Comparison of ENCODE assay signal across 8 cellular contexts in the genomic region with DNA sequence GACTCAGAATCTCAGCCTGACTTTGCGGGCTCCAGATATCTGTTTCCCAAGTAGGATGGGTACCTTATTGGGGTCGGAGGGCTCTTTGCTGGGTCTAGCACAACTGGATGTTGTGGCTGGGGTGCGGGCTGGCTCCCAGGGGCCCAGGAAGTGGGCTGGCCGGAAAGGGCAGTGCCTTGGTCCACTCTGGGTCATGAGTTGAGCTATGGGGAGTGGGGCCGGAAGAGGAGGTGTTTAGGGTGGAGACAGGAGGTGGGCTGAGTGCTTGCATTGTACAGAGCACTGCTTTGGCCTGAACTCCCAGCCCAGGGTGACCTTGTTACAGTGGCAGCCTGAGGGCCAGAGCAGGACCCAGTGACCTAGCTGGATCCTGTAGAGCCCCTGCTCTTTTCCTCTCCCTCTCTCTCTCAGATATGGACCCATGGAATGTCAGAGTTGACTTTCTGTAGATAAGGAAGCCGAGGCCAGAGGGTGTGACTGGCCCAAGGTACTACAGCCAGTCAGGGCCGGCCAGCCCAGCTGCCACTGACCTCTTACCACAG. TPM values are rescaled to one million over a fixed set of nuclear protein-coding genes. Genes with fewer than 3 reads are reported as not detected.
DNase-seq lines count a peak whose midpoint lies in the region; ATAC-seq, FAIRE-seq and TF ChIP-seq lines count a peak whose summit lies in the region.

No MANE protein-coding gene starts in this region.

- H3K27ac Mint-ChIP-seq in T-helper 2 cell treated with Interferon-gamma antibody and Interleukin-4, amounts not matched to agents 5 μg/mL and 100 μg/mL, for 36 hours = no peak overlapping the region

- H3K36me3 ChIP-seq in kidney epithelial cell (ENCODE audit: control insufficient read depth, insufficient read depth, low read length) (peaks cover 6% of the 10 kb centered on the region), thoracic aorta (peaks cover 21% of the 10 kb centered on the region)

- peaks cover 28% of the 10 kb centered on the region for H3K27me3 Mint-ChIP-seq in T-helper 2 cell treated with Interferon-gamma antibody and Interleukin-4, amounts not matched to agents 5 μg/mL and 100 μg/mL, for 36 hours (ENCODE audit: low read depth)

- peaks cover 1% of the 10 kb centered on the region for H3K4me1 Mint-ChIP-seq in T-helper 2 cell treated with Interferon-gamma antibody and Interleukin-4, amounts not matched to agents 5 μg/mL and 100 μg/mL, for 36 hours (ENCODE audit: low read depth)

- FAIRE-seq in urothelium cell line (lab: Jason Lieb, UNC) = no peak

- no peaks in the 10 kb centered on the region for H3K36me3 Mint-ChIP-seq in T-helper 2 cell treated with Interferon-gamma antibody and Interleukin-4, amounts not matched to agents 5 μg/mL and 100 μg/mL, for 36 hours (ENCODE audit: low read depth)

- DNase-seq in T-helper 2 cell treated with Interferon-gamma antibody and Interleukin-4, amounts not matched to agents 5 μg/mL and 100 μg/mL, for 36 hours (ENCODE audit: low spot score) = no peak
- DNase-seq in T-helper 2 cell (no peak), astrocyte of the spinal cord (ENCODE audit: low read depth, low spot score) (no peak), kidney epithelial cell (ENCODE audit: low read depth) (no peak), thoracic aorta (ENCODE audit: low spot score) (no peak), GM03348 (ENCODE audit: low spot score) (no peak), middle frontal gyrus (ENCODE audit: extremely low spot score, low spot score) (no peak), urothelium cell line (ENCODE audit: low spot score) (no peak)

- H3K4me1 ChIP-seq in thoracic aorta (ENCODE audit: control insufficient read depth in 1 of 2, low read depth in 2 of 2) = peaks cover 31 to 83% of the 10 kb centered on the region in 2 donors

- in situ Hi-C loops in astrocyte of the spinal cord (cut with HindIII; ENCODE audit: low sequenced_read_pairs) = no loop called here

- H3K9me3 Mint-ChIP-seq in T-helper 2 cell treated with Interferon-gamma antibody and Interleukin-4, amounts not matched to agents 5 μg/mL and 100 μg/mL, for 36 hours = no peaks in the 10 kb centered on the region

- H3K27me3 ChIP-seq in kidney epithelial cell (ENCODE audit: control insufficient read depth, insufficient read depth, low read length) = no peaks in the 10 kb centered on the region
- H3K27me3 ChIP-seq in thoracic aorta (replicated peaks; ENCODE audit: insufficient read depth) = no peaks in the 10 kb centered on the region

- H3K4me3 Mint-ChIP-seq in T-helper 2 cell treated with Interferon-gamma antibody and Interleukin-4, amounts not matched to agents 5 μg/mL and 100 μg/mL, for 36 hours = peak overlapping the region; percentile 59

- peak overlapping the region; percentile 89 to 98 for H3K27ac ChIP-seq in thoracic aorta

- H3K4me3 ChIP-seq in astrocyte of the spinal cord (ENCODE audit: low read depth, low read length) (peak overlapping the region; percentile 25), kidney epithelial cell (ENCODE audit: low read depth, low read length) (peak overlapping the region; percentile 54), thoracic aorta (peak overlapping the region; percentile 75)

- ATAC-seq in thoracic aorta (ENCODE audit: insufficient number of reproducible peaks, low FRiP score, low read depth) = no peak

- TF ChIP-seq CTCF in astrocyte of the spinal cord (IDR thresholded peaks at IDR 0.05; ENCODE audit: low read depth, low read length) (no peak), kidney epithelial cell (IDR thresholded peaks at IDR 0.05; ENCODE audit: insufficient read depth, low read length, poor library complexity, severe bottlenecking) (no peak), thoracic aorta (IDR thresholded peaks at IDR 0.05) (no peak)

- H3K9me3 ChIP-seq in thoracic aorta = no peaks in the 10 kb centered on the region

RNA-seq across cellular contexts. Expression of a gene that starts 13.2 kb away (rescaled TPM):
- 99.0 and 107 TPM in 2 replicates for total RNA-seq in kidney epithelial cell
- 100 to 1,000 TPM; 206 to 377 TPM for total RNA-seq in thoracic aorta

RNA-seq across cellular contexts. Expression of a gene that starts 48.4 kb away (rescaled TPM):
- total RNA-seq in kidney epithelial cell = 122 and 127 TPM in 2 replicates
- total RNA-seq in thoracic aorta = 100 to 1,000 TPM; 116 to 125 TPM

RNA-seq across cellular contexts. Expression of a gene that starts 54.9 kb away (rescaled TPM):
- total RNA-seq in kidney epithelial cell (28.9 and 30.1 TPM in 2 replicates), thoracic aorta (10 to 100 TPM; 27.5 to 50.8 TPM)

RNA-seq across cellular contexts. Expression of a gene that starts 58.9 kb away (rescaled TPM):
- total RNA-seq in kidney epithelial cell (not detected in 2 replicates), thoracic aorta (not detected)

Comparison
In these comparisons a context has a peak if more than half of its experiments do, and no peak if none do; other contexts are left out.
1. H3K4me3 ChIP-seq: peak in every context shown above with its lines; median percentile 75 in thoracic aorta; 54 in kidney epithelial cell; 25 in astrocyte of the spinal cord.